In genomic region chr7:17134786-17135185, GRCh38 we compare ENCODE assay signal across 1 cellular context.
TF ChIP-seq lines count a peak whose summit lies in the region.

No MANE protein-coding gene starts in this region.

TF ChIP-seq in HepG2, 621 proteins besides CTCF, POLR2A, EP300 and RAD21 (continued from another document):
- TF ChIP-seq ZBTB4 (CRISPR knock-in tag; IDR thresholded peaks at IDR 0.05; ENCODE audit: borderline replicate concordance) (no peak), GFI1 (CRISPR knock-in tag; IDR thresholded peaks at IDR 0.05; ENCODE audit: borderline replicate concordance) (no peak), RBFOX2 (IDR thresholded peaks at IDR 0.05; ENCODE audit: low read depth, low read length) (no peak), GMEB1 (CRISPR knock-in tag; IDR thresholded peaks at IDR 0.05; ENCODE audit: borderline replicate concordance) (no peak), HOXD1 (CRISPR knock-in tag; IDR thresholded peaks at IDR 0.05) (no peak)
